ENCODE assay signal across 22 cellular contexts in genomic region chr22:19888131-19888746, GRCh38. TPM values are rescaled to one million over a fixed set of nuclear protein-coding genes. Genes with fewer than 3 reads are reported as not detected.
DNase-seq lines count a peak whose midpoint lies in the region; ATAC-seq, FAIRE-seq and TF ChIP-seq lines count a peak whose summit lies in the region.
"Had no signal": no experiment of that assay in that cellular context is flagged by ENCODE, and none has a peak within 500 bp of the region (broad histone marks: within the 10 kb centered on the region; RNA-seq: fewer than 3 reads in every experiment).

No MANE protein-coding gene starts in this region.

- no peaks in the 10 kb centered on the region for H3K9me3 ChIP-seq in BLaER1 treated with 17β-estradiol and CSF1 and Interleukin-3, amounts not matched to agents 10 nM and 100 nM (replicated peaks in 1 of 11)
- H3K9me3 ChIP-seq: breast epithelium, gastroesophageal sphincter, pancreas, upper lobe of left lung had no signal

- no peak overlapping the region for H2AK5ac ChIP-seq in mesendoderm (ENCODE audit: low read length)

- POLR2A ChIA-PET in GM10248 (lab: Yijun Ruan, JAX): interaction anchor here (0.6 kb wide), 1 partner anchor 41 kb away, joined by 4 read pairs; no protein-coding TSS in a partner anchor

- no peak overlapping the region for H3K23ac ChIP-seq in mesendoderm (ENCODE audit: low read length)

- H3K27me3 Mint-ChIP-seq in central memory CD8-positive, alpha-beta T cell: no peaks in the 10 kb centered on the region
- H3K27me3 Mint-ChIP-seq: stimulated activated naive CD8-positive, alpha-beta T cell treated with anti-CD3 and anti-CD28 coated beads, Interleukin-15, Interleukin-2, amounts not matched to agents 100 ng/mL and 50 ng/mL, for 24 hours had no signal

- peak; percentile 19 for DNase-seq in D721Med (ENCODE audit: insufficient read length, low spot score)
- DNase-seq in central memory CD8-positive, alpha-beta T cell (ENCODE audit: low spot score in 2 of 2): no peak
- DNase-seq in mesendoderm: no peak
- no peak for DNase-seq in mucosa of gallbladder (ENCODE audit: low spot score)
- no peak for DNase-seq in GM10248 (ENCODE audit: extremely low spot score)
- no peak for DNase-seq in germinal center (ENCODE audit: low spot score)
- no peak for DNase-seq in SHP77 (lab: John Stamatoyannopoulos, UW)
- DNase-seq: activated CD4-positive, CD25-positive, alpha-beta regulatory T cell; AML-193; GF-D8; H9; NCI-H1436 treated with DMSO at 0.1 percent for 48 hours; NCI-H2171 had no signal

- H3K4me1 ChIP-seq in BLaER1 treated with 17β-estradiol and CSF1 and Interleukin-3, amounts not matched to agents 10 nM and 100 nM: peaks cover 77 to 98% (median 94%) of the 10 kb centered on the region in 10 experiments
- H3K4me1 ChIP-seq in mesendoderm (ENCODE audit: control insufficient read depth, low read depth, low read length): peaks cover 10% of the 10 kb centered on the region
- H3K4me1 ChIP-seq: pancreas had no signal

- peak overlapping the region in 10 of 11 experiments; percentile 81 to 97 (median 90); a peak in 18 of 22 replicates for H3K27ac ChIP-seq in BLaER1 treated with 17β-estradiol and CSF1 and Interleukin-3, amounts not matched to agents 10 nM and 100 nM
- H3K27ac ChIP-seq in mesendoderm (ENCODE audit: low read depth, low read length): no peak overlapping the region
- H3K27ac ChIP-seq: gastroesophageal sphincter, pancreas had no signal

- no peak for TF ChIP-seq CTCF in D721Med (IDR thresholded peaks at IDR 0.05; ENCODE audit: insufficient read depth, missing control alignments)
- no peak for TF ChIP-seq CTCF in GM10248 (IDR thresholded peaks at IDR 0.05; ENCODE audit: control extremely low read depth, extremely low read depth, low read depth, missing control alignments)

- no peaks in the 10 kb centered on the region for H4K20me1 ChIP-seq in BLaER1 treated with 17β-estradiol and CSF1 and Interleukin-3, amounts not matched to agents 10 nM and 100 nM

- ATAC-seq in central memory CD8-positive, alpha-beta T cell (replicated peaks; ENCODE audit: extremely low read depth, poor library complexity, severe bottlenecking): no peak
- ATAC-seq: gastroesophageal sphincter, GM12878, left lobe of liver, pancreas had no signal

- H4K5ac ChIP-seq in mesendoderm (ENCODE audit: low read length): no peak overlapping the region

- no peaks in the 10 kb centered on the region for H3K36me3 Mint-ChIP-seq in central memory CD8-positive, alpha-beta T cell (ENCODE audit: insufficient read depth)

- peaks cover 26% of the 10 kb centered on the region for H3K4me1 Mint-ChIP-seq in central memory CD8-positive, alpha-beta T cell

- H3K4me3 Mint-ChIP-seq in central memory CD8-positive, alpha-beta T cell: peak overlapping the region; percentile 36
- H3K4me3 Mint-ChIP-seq: activated T-helper 1 cell treated with anti-CD3 and anti-CD28 coated beads, Interleukin-12 subunit alpha, Interleukin-12 subunit beta, Interleukin-2, Interleukin-4 antibody, amounts not matched to agents 30 ng/mL and 10 ng/mL and 1 ng/mL, durations not matched to agents 14 hours and 24 hours and 36 hours; H9; stimulated activated naive CD8-positive, alpha-beta T cell treated with anti-CD3 and anti-CD28 coated beads, Interleukin-15, Interleukin-2, amounts not matched to agents 100 ng/mL and 50 ng/mL, for 24 hours had no signal

- CTCF ChIA-PET in GM10248 (lab: Yijun Ruan, JAX): interaction anchor here (1.2 kb wide), 1 partner anchor 22 kb away, joined by 3 read pairs; no protein-coding TSS in a partner anchor

- FAIRE-seq in D721Med (lab: Jason Lieb, UNC): no peak
- FAIRE-seq: GM12878, pancreas had no signal

- H3K9me3 Mint-ChIP-seq in central memory CD8-positive, alpha-beta T cell: no peaks in the 10 kb centered on the region
- H3K9me3 Mint-ChIP-seq: activated T-helper 1 cell treated with anti-CD3 and anti-CD28 coated beads, Interleukin-12 subunit alpha, Interleukin-12 subunit beta, Interleukin-2, Interleukin-4 antibody, amounts not matched to agents 30 ng/mL and 10 ng/mL and 1 ng/mL, durations not matched to agents 14 hours and 24 hours and 36 hours; H9; stimulated activated naive CD8-positive, alpha-beta T cell treated with anti-CD3 and anti-CD28 coated beads, Interleukin-15, Interleukin-2, amounts not matched to agents 100 ng/mL and 50 ng/mL, for 24 hours had no signal

- no peaks in the 10 kb centered on the region for H3K27me3 ChIP-seq in BLaER1 treated with 17β-estradiol and CSF1 and Interleukin-3, amounts not matched to agents 10 nM and 100 nM
- no peaks in the 10 kb centered on the region for H3K27me3 ChIP-seq in mesendoderm (ENCODE audit: insufficient read depth, low read length, poor library complexity)
- H3K27me3 ChIP-seq: breast epithelium, gastroesophageal sphincter, pancreas, upper lobe of left lung had no signal

- H3K27ac Mint-ChIP-seq in central memory CD8-positive, alpha-beta T cell (ENCODE audit: low read depth): no peak overlapping the region
- H3K27ac Mint-ChIP-seq: activated T-helper 1 cell treated with anti-CD3 and anti-CD28 coated beads, Interleukin-12 subunit alpha, Interleukin-12 subunit beta, Interleukin-2, Interleukin-4 antibody, amounts not matched to agents 30 ng/mL and 10 ng/mL and 1 ng/mL, durations not matched to agents 14 hours and 24 hours and 36 hours; H9; stimulated activated naive CD8-positive, alpha-beta T cell treated with anti-CD3 and anti-CD28 coated beads, Interleukin-15, Interleukin-2, amounts not matched to agents 100 ng/mL and 50 ng/mL, for 24 hours had no signal

- no peak overlapping the region for H2BK15ac ChIP-seq in mesendoderm (replicated peaks; ENCODE audit: low read depth)

- peak overlapping the region; percentile 17 for H3K56ac ChIP-seq in mesendoderm (ENCODE audit: low read length)

- H3K79me2 ChIP-seq in mesendoderm (ENCODE audit: control insufficient read depth, insufficient read depth, low read length): no peaks in the 10 kb centered on the region

- peak overlapping the region; percentile 83 to 99 (median 93) for H3K4me2 ChIP-seq in BLaER1 treated with 17β-estradiol and CSF1 and Interleukin-3, amounts not matched to agents 10 nM and 100 nM
- no peak overlapping the region for H3K4me2 ChIP-seq in mesendoderm (ENCODE audit: low read length)

- no peaks in the 10 kb centered on the region for H3K79me1 ChIP-seq in mesendoderm (ENCODE audit: low read length)

- H2BK120ac ChIP-seq in mesendoderm (ENCODE audit: low read depth, low read length): no peak overlapping the region

- no peak overlapping the region for H3K4ac ChIP-seq in mesendoderm (ENCODE audit: low read depth, low read length)

- no CpG with 5 or more reads among the region's 17 CpGs for WGBS in mesendoderm (ENCODE audit: extremely low coverage, insufficient coverage, low lambda C conversion rate)

- H3K9ac ChIP-seq in BLaER1 treated with 17β-estradiol and CSF1 and Interleukin-3, amounts not matched to agents 10 nM and 100 nM: peak overlapping the region in 6 of 11 experiments; percentile 3 to 84 (median 76); a peak in 9 of 22 replicates
- no peak overlapping the region for H3K9ac ChIP-seq in mesendoderm (ENCODE audit: low read length)

- H2BK5ac ChIP-seq in mesendoderm (ENCODE audit: low read length): no peak overlapping the region

- no peak overlapping the region for H4K8ac ChIP-seq in mesendoderm (ENCODE audit: low read depth, low read length)

- no peak overlapping the region for H3K18ac ChIP-seq in mesendoderm (ENCODE audit: low read length)

- H3K4me3 ChIP-seq in BLaER1 treated with 17β-estradiol and CSF1 and Interleukin-3, amounts not matched to agents 10 nM and 100 nM: no peak overlapping the region
- H3K4me3 ChIP-seq in mesendoderm (ENCODE audit: low read length): no peak overlapping the region
- H3K4me3 ChIP-seq: breast epithelium, gastroesophageal sphincter, GM12878, pancreas, upper lobe of left lung had no signal

- H3K36me3 ChIP-seq in BLaER1 treated with 17β-estradiol and CSF1 and Interleukin-3, amounts not matched to agents 10 nM and 100 nM: peaks cover 0 to 4% (median 0%) of the 10 kb centered on the region in 11 experiments; a peak in 3 of 22 replicates
- H3K36me3 ChIP-seq in mesendoderm (ENCODE audit: control insufficient read depth, insufficient read depth, low read length): no peaks in the 10 kb centered on the region
- H3K36me3 ChIP-seq: breast epithelium, pancreas had no signal

RNA-seq across cellular contexts. Expression of gene GNB1L, which starts 33.6 kb away (rescaled TPM):
- polyA plus RNA-seq in mesendoderm (2013, experiment 1 of 2): 4.7 TPM
- 4.2 TPM for polyA plus RNA-seq in mesendoderm (2013, experiment 2 of 2)
- 6.2 TPM for total RNA-seq in mucosa of gallbladder

RNA-seq across cellular contexts. Expression of gene RTL10, which starts 33.6 kb away (rescaled TPM):
- 7.4 TPM for polyA plus RNA-seq in mesendoderm (2013, experiment 1 of 2)
- polyA plus RNA-seq in mesendoderm (2013, experiment 2 of 2): 7.6 TPM
- 18.4 TPM for total RNA-seq in mucosa of gallbladder

RNA-seq across cellular contexts. Expression of gene COMT, which starts 53.3 kb away (rescaled TPM):
- polyA plus RNA-seq in mesendoderm (2013, experiment 1 of 2): 11.0 TPM
- 10.7 TPM for polyA plus RNA-seq in mesendoderm (2013, experiment 2 of 2)
- total RNA-seq in mucosa of gallbladder: 214 TPM

RNA-seq across cellular contexts. Expression of gene TXNRD2, which starts 53.4 kb away (rescaled TPM):
- 20.1 TPM for polyA plus RNA-seq in mesendoderm (2013, experiment 1 of 2)
- 22.6 TPM for polyA plus RNA-seq in mesendoderm (2013, experiment 2 of 2)
- total RNA-seq in mucosa of gallbladder: 26.9 TPM
